Comparison of ENCODE assay signal across 1 cellular context in the genomic region with DNA sequence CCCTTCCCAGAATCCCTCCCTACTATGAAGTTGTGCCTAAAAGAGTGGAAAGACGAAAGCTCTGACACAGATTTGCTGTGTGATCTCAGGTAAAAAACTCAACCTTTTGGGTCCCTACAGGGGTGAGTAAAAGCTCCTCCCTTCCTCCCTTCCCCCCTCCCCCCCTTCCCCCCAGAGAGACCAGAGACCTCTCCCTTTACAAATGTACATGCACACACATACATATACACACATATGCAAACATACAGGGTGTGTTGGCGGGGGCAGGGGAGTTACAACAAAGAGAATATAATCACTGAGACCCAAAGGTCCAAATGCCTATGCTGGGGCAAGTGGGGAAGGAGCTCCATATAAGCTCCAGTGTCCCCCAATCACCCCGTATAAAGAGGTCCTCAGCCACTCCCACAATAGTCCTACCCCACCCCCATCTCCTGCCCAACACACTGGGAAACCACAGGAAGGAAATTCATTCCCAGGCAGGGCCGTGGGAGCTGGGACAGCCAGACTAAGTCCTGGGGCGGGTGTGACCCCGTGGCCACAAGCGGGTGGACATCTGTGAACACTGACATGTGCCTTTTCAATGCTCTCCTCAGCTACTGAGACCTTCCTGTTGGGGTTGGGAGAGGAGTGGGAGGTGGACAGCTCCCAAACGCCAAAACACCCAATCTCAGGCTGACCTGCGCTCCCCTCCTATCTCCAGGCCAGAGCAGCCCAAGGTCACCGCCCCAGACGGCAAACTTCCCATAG.
A peak's percentile ranks its signal among the peaks of the same experiment; 100 is the strongest.
TF ChIP-seq lines count a peak whose summit lies in the region.

No MANE protein-coding gene starts in this region.

TF ChIP-seq in liver, 16 proteins besides CTCF, POLR2A, EP300 and RAD21 (continued from another document):
- TF ChIP-seq, protein P1, sequence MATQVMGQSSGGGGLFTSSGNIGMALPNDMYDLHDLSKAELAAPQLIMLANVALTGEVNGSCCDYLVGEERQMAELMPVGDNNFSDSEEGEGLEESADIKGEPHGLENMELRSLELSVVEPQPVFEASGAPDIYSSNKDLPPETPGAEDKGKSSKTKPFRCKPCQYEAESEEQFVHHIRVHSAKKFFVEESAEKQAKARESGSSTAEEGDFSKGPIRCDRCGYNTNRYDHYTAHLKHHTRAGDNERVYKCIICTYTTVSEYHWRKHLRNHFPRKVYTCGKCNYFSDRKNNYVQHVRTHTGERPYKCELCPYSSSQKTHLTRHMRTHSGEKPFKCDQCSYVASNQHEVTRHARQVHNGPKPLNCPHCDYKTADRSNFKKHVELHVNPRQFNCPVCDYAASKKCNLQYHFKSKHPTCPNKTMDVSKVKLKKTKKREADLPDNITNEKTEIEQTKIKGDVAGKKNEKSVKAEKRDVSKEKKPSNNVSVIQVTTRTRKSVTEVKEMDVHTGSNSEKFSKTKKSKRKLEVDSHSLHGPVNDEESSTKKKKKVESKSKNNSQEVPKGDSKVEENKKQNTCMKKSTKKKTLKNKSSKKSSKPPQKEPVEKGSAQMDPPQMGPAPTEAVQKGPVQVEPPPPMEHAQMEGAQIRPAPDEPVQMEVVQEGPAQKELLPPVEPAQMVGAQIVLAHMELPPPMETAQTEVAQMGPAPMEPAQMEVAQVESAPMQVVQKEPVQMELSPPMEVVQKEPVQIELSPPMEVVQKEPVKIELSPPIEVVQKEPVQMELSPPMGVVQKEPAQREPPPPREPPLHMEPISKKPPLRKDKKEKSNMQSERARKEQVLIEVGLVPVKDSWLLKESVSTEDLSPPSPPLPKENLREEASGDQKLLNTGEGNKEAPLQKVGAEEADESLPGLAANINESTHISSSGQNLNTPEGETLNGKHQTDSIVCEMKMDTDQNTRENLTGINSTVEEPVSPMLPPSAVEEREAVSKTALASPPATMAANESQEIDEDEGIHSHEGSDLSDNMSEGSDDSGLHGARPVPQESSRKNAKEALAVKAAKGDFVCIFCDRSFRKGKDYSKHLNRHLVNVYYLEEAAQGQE (IDR thresholded peaks at IDR 0.05) = peak; percentile 71
- TF ChIP-seq NR2F2 (IDR thresholded peaks at IDR 0.05) (peak; percentile 70), SP1 (IDR thresholded peaks at IDR 0.05) (no peak), EGR1 (IDR thresholded peaks at IDR 0.05; ENCODE audit: low read depth in 2 of 2) (no peak), TAF1 (conservative IDR thresholded peaks at IDR 0.05) (peak; percentile 59), FOXA1 (IDR thresholded peaks at IDR 0.05) (no peak), FOXA2 (IDR thresholded peaks at IDR 0.05) (no peak)
- TF ChIP-seq, protein P2, sequence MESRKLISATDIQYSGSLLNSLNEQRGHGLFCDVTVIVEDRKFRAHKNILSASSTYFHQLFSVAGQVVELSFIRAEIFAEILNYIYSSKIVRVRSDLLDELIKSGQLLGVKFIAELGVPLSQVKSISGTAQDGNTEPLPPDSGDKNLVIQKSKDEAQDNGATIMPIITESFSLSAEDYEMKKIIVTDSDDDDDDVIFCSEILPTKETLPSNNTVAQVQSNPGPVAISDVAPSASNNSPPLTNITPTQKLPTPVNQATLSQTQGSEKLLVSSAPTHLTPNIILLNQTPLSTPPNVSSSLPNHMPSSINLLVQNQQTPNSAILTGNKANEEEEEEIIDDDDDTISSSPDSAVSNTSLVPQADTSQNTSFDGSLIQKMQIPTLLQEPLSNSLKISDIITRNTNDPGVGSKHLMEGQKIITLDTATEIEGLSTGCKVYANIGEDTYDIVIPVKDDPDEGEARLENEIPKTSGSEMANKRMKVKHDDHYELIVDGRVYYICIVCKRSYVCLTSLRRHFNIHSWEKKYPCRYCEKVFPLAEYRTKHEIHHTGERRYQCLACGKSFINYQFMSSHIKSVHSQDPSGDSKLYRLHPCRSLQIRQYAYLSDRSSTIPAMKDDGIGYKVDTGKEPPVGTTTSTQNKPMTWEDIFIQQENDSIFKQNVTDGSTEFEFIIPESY (IDR thresholded peaks at IDR 0.05) = no peak
- TF ChIP-seq, protein P3, sequence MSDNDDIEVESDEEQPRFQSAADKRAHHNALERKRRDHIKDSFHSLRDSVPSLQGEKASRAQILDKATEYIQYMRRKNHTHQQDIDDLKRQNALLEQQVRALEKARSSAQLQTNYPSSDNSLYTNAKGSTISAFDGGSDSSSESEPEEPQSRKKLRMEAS (IDR thresholded peaks at IDR 0.05) = no peak
